ENCODE assay signal across 21 cellular contexts in genomic region chr3:27449530-27450150, GRCh38. TPM values are rescaled to one million over a fixed set of nuclear protein-coding genes. Genes with fewer than 3 reads are reported as not detected.
DNase-seq lines count a peak whose midpoint lies in the region; ATAC-seq and TF ChIP-seq lines count a peak whose summit lies in the region.
"Had no signal": no experiment of that assay in that cellular context is flagged by ENCODE, and none has a peak within 500 bp of the region (broad histone marks: within the 10 kb centered on the region; RNA-seq: fewer than 3 reads in every experiment).

No MANE protein-coding gene starts in this region.

- BruUV-seq in PC-9 (replicated peaks; lab: Mats Ljungman, UMichigan), result no TSS peak

- 91 to 98% (median 95%) methylated on average over 2 of the region's 2 CpGs for WGBS in adrenal gland, 4 donors

- H3F3A ChIP-seq in PC-9 (ENCODE audit: insufficient read depth, low read depth), result peaks cover 36% of the 10 kb centered on the region

- H3K4me3 ChIP-seq in PC-9 (no peak overlapping the region), adrenal gland (no peak overlapping the region)
- H3K4me3 ChIP-seq: BLaER1, HAP-1 had no signal

- DNase-seq in NOMO-1 treated with DMSO at 0.1 percent for 48 hours (lab: John Stamatoyannopoulos, UW; ENCODE audit: unreplicated experiment), result peak; percentile 8
- no peak for DNase-seq in NOMO-1 (lab: John Stamatoyannopoulos, UW; ENCODE audit: unreplicated experiment in 2 of 2)
- peak in 1 of 2 experiments; percentile 36 for DNase-seq in PC-9
- no peak for DNase-seq in left lobe of liver (ENCODE audit: low spot score)
- DNase-seq in SW 1271 (lab: John Stamatoyannopoulos, UW), result no peak
- no peak for DNase-seq in DMS79 (lab: John Stamatoyannopoulos, UW)
- no peak for DNase-seq in adrenal gland
- DNase-seq: CD4-positive, alpha-beta memory T cell; DMS79 treated with DMSO at 0.1 percent for 48 hours; KBM-7; MV-4-11; NCI-H1417; NCI-H187; NCI-H2171; NK-92 treated with Interleukin-12 subunit alpha and Interleukin-12 subunit beta, amount 100 ng/mL, for 24 hours; OCI-M1; SIG-M5 had no signal

- peaks cover 27% of the 10 kb centered on the region for H3K4me1 ChIP-seq in PC-9 (replicated peaks; ENCODE audit: insufficient read depth)
- no peaks in the 10 kb centered on the region for H3K4me1 ChIP-seq in adrenal gland (replicated peaks in 1 of 2)
- H3K4me1 ChIP-seq: HAP-1 had no signal

- H3K27me3 ChIP-seq in PC-9 (ENCODE audit: insufficient read depth, low read depth) (no peaks in the 10 kb centered on the region), adrenal gland (no peaks in the 10 kb centered on the region)
- H3K27me3 ChIP-seq: BLaER1 had no signal

- peak; percentile 60 for ATAC-seq in left lobe of liver
- no peak for ATAC-seq in HG03565 (IDR thresholded peaks at IDR 0.05; ENCODE audit: unreplicated experiment)

- TF ChIP-seq CTCF in PC-9 (conservative IDR thresholded peaks at IDR 0.05) (no peak), adrenal gland (IDR thresholded peaks at IDR 0.05) (no peak)

- peaks cover 39% of the 10 kb centered on the region for H3K79me2 ChIP-seq in PC-9 (ENCODE audit: low read depth)

- CTCF ChIA-PET in PC-9 (lab: Charles Lee), result no interaction called here

- H3K9me2 ChIP-seq in PC-9 (ENCODE audit: insufficient read depth), result no peaks in the 10 kb centered on the region

- POLR2A ChIA-PET in PC-9 (lab: Charles Lee; ENCODE audit: unreplicated experiment), result interaction anchor here (0.6 kb wide), 1 partner anchor 94 kb away, joined by 4 read pairs; no protein-coding TSS in a partner anchor

- H3K9me3 ChIP-seq in PC-9 (ENCODE audit: insufficient read depth, low read depth) (no peaks in the 10 kb centered on the region), adrenal gland (replicated peaks in 1 of 3) (no peaks in the 10 kb centered on the region)
- H3K9me3 ChIP-seq: BLaER1, HAP-1 had no signal

- H3K4me2 ChIP-seq in PC-9, result no peak overlapping the region
- H3K4me2 ChIP-seq: BLaER1 had no signal

- H4K20me1 ChIP-seq in PC-9 (ENCODE audit: insufficient read depth), result no peaks in the 10 kb centered on the region

- peaks cover 18% of the 10 kb centered on the region for H3K36me3 ChIP-seq in PC-9 (ENCODE audit: low read depth)
- H3K36me3 ChIP-seq in adrenal gland (replicated peaks in 1 of 2), result no peaks in the 10 kb centered on the region

- no peak overlapping the region for H2AFZ ChIP-seq in PC-9

- intact Hi-C loops in PC-9 (cut with micrococcal nuclease; ENCODE audit: unreplicated experiment), result no loop called here
- intact Hi-C loops in adrenal gland (cut with DNase I), result no loop called here

- no peak for TF ChIP-seq POLR2A in adrenal gland (IDR thresholded peaks at IDR 0.05)

- H3K27ac ChIP-seq in PC-9, result peak overlapping the region; percentile 10
- no peak overlapping the region for H3K27ac ChIP-seq in adrenal gland
- H3K27ac ChIP-seq: BLaER1, RWPE1 had no signal

RNA-seq across cellular contexts. Expression of gene SLC4A7, which starts 34.5 kb away (rescaled TPM):
- 28.1 and 31.7 TPM in 2 replicates for total RNA-seq in PC-9 (2021)
- total RNA-seq in left lobe of liver, result 2.7 TPM
- 10 to 100 TPM in 6 of 8 donors, 1 to 10 TPM in 2; 5.7 to 34.5 (median 18.1) TPM for total RNA-seq in adrenal gland
- polyA plus RNA-seq in adrenal gland, result 1 to 10 TPM; 2.7 to 7.0 (median 3.9) TPM
